ENCODE assay signal across 1 cellular context in the genomic region with DNA sequence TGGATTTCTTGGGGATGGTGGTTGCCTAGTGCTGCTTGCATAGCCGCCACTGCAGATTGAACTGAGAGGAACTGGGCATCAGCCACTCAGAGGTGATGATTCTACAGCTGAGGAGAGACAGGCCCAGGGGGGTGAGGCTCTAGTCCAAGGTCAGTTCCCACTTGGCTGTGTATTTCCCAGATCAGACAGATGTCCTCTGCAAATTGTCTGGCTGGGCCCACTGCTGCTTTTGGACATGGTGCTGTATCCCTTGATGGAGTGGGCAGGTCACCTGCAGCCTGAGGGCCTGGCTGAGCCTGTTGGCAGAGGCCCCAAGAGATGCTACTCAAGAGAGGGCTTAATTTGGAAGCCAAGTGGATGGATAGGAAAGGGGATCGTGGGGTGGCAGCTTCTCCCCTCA.
TF ChIP-seq lines count a peak whose summit lies in the region.

No MANE protein-coding gene starts in this region.

TF ChIP-seq in WTC11, 78 proteins besides CTCF, POLR2A, EP300 and RAD21 (continued from another document):
- TF ChIP-seq, protein P1, sequence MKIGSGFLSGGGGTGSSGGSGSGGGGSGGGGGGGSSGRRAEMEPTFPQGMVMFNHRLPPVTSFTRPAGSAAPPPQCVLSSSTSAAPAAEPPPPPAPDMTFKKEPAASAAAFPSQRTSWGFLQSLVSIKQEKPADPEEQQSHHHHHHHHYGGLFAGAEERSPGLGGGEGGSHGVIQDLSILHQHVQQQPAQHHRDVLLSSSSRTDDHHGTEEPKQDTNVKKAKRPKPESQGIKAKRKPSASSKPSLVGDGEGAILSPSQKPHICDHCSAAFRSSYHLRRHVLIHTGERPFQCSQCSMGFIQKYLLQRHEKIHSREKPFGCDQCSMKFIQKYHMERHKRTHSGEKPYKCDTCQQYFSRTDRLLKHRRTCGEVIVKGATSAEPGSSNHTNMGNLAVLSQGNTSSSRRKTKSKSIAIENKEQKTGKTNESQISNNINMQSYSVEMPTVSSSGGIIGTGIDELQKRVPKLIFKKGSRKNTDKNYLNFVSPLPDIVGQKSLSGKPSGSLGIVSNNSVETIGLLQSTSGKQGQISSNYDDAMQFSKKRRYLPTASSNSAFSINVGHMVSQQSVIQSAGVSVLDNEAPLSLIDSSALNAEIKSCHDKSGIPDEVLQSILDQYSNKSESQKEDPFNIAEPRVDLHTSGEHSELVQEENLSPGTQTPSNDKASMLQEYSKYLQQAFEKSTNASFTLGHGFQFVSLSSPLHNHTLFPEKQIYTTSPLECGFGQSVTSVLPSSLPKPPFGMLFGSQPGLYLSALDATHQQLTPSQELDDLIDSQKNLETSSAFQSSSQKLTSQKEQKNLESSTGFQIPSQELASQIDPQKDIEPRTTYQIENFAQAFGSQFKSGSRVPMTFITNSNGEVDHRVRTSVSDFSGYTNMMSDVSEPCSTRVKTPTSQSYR (CRISPR knock-in tag; IDR thresholded peaks at IDR 0.05) = no peak
- TF ChIP-seq SMAD4 (CRISPR knock-in tag; IDR thresholded peaks at IDR 0.05) = no peak
